25 cellular contexts compared by ENCODE assay signal in genomic region chr6:16361861-16362260, GRCh38.
"Had no signal": no experiment of that assay in that cellular context is flagged by ENCODE, and none has a peak within 500 bp of the region (broad histone marks: within the 10 kb centered on the region; RNA-seq: fewer than 3 reads in every experiment).

No MANE protein-coding gene starts in this region.

- H3K27ac ChIP-seq: adrenal gland, RWPE1, SJCRH30, VCaP had no signal

- H3K9ac ChIP-seq: SK-N-SH had no signal

- ATAC-seq: activated T-cell treated with anti-CD3 and anti-CD28 coated beads, Interleukin-2, amount 50 U/mL, for 4 hours; Panc1 had no signal

- H3K36me3 ChIP-seq: adrenal gland, SJCRH30 had no signal

- DNase-seq: activated CD4-positive, alpha-beta memory T cell treated with anti-CD3 and anti-CD28 coated beads for 36 hours; activated CD4-positive, alpha-beta T cell treated with anti-CD3 and anti-CD28 coated beads, Interleukin-2, amount 10 ng/mL, durations not matched to agents 7 days and 5 days; activated CD4-positive, CD25-positive, alpha-beta regulatory T cell; activated CD8-positive, alpha-beta memory T cell treated with anti-CD3 and anti-CD28 coated beads for 24 hours; activated gamma-delta T cell; activated naive CD4-positive, alpha-beta T cell treated with anti-CD3 and anti-CD28 coated beads, Interleukin-2, amount 10 ng/mL, durations not matched to agents 7 days and 5 days; activated naive CD8-positive, alpha-beta T cell treated with anti-CD3 and anti-CD28 coated beads for 36 hours; activated T-cell treated with anti-CD3 and anti-CD28 coated beads, Interleukin-2, amount 50 U/mL, for 4 hours; adrenal gland; KG1; NCI-H1048; NCI-H1417 treated with DMSO at 0.1 percent for 48 hours; NCI-H1694; NCI-H2029; NCI-H510A treated with DMSO at 0.1 percent for 48 hours; NCI-H69; NK-92 treated with Interleukin-12 subunit alpha and Interleukin-12 subunit beta, amount 100 ng/mL, for 24 hours; OCI-M1; Right ventricle myocardium superior; SJCRH30; SK-N-SH; T-helper 1 cell had no signal

- H3K27me3 ChIP-seq: adrenal gland, SJCRH30 had no signal

- H3K4me2 ChIP-seq: SK-N-SH had no signal

- H3K4me3 ChIP-seq: adrenal gland, SJCRH30 had no signal

- H3K9me3 ChIP-seq: adrenal gland, SJCRH30, SK-N-SH had no signal

- H3K4me1 ChIP-seq: adrenal gland, SJCRH30 had no signal
